ENCODE assay signal across 8 cellular contexts in the genomic region with DNA sequence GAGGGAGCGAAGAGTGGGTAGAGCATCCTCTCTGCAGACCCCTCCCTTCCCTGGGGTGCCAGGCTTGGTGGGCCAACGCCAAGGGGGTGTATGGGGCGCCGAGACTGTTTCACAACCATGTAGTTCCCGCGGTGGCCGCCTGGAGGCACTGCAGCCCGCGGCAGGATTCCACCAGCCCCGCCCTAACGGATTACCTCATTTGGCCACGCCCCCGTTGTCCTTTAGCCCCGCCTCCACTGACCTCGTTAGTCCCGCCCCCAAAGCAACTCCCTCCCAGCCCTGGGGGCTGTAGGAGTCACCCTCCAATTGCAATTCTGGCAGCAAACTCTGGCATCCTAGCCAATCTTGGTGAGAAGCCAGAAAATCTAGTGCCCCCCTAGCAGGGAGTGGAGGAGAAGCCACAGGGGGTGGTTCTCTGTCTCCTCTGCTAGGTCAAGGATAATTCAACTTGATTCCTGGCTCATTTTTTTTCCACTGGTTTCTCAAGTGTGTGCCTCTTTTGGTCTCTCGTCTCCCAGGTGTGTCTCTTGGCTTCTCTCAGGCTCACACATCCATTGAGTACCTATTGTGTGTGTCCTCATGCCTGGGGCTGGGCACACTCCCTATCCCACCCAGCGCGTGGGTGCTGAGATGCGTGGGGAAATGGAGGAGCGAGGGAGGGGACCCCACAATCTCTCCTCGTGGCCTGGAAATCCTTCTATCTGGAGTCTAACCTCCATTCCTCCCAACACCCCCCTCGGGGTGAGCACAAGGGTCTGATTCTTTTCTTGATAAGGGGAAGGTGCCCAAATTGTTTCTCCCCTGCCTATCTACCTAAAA. TPM values are rescaled to one million over a fixed set of nuclear protein-coding genes. Genes with fewer than 3 reads are reported as not detected.
DNase-seq lines count a peak whose midpoint lies in the region; ATAC-seq and TF ChIP-seq lines count a peak whose summit lies in the region.

No MANE protein-coding gene starts in this region.

- intact Hi-C loops in gastrocnemius medialis (cut with DNase I; ENCODE audit: low total_unique reads): loop anchor here (2.0 to 10.0 kb wide), 2 partner anchors 66 to 310 kb away; no protein-coding TSS in a partner anchor

- in situ Hi-C loops in gastrocnemius medialis (cut with MboI; ENCODE audit: low sequenced_read_pairs in 4 of 4): loop anchor here (10.0 to 25.0 kb wide), 3 partner anchors 303 to 453 kb away; a partner anchor contains a TSS

- H3K36me3 ChIP-seq in ES-I3 (ENCODE audit: insufficient read depth, low read length) (no peaks in the 10 kb centered on the region), gastrocnemius medialis (no peaks in the 10 kb centered on the region)

- DNase-seq in Jurkat, Clone E6-1 (ENCODE audit: low read depth, low spot score): peak; percentile 73
- DNase-seq in T1000 (lab: John Stamatoyannopoulos, UW) (peak; percentile 63), anterior cingulate cortex (lab: John Stamatoyannopoulos, UW) (peak in 57 of 58 donors; percentile 14 to 89 (median 68)), hippocampal formation (lab: John Stamatoyannopoulos, UW) (peak; percentile 4 to 30), gastrocnemius medialis (peak; percentile 32 to 46)

- H3K9me3 ChIP-seq in ES-I3 (ENCODE audit: control insufficient read depth, insufficient read depth, low read length) (no peaks in the 10 kb centered on the region), gastrocnemius medialis (no peaks in the 10 kb centered on the region)

- peak overlapping the region; percentile 84; the same call in 1 of the 2 replicates for H3K9ac ChIP-seq in ES-I3 (ENCODE audit: low read depth, low read length)

- H3K4me1 ChIP-seq in ES-I3 (ENCODE audit: insufficient read depth, low read length) (peaks cover 5% of the 10 kb centered on the region; the same call in 1 of the 2 replicates), gastrocnemius medialis (peaks cover 3 to 15% of the 10 kb centered on the region in 2 donors)

- H3K4me3 ChIP-seq in Jurkat, Clone E6-1 (ENCODE audit: low read length): no peak overlapping the region
- no peak overlapping the region for H3K4me3 ChIP-seq in gastrocnemius medialis

- H3K27me3 ChIP-seq in gastrocnemius medialis: peaks cover 21 to 37% (median 34%) of the 10 kb centered on the region in 3 donors

- no peak overlapping the region for H3K27ac ChIP-seq in gastrocnemius medialis

- peak; percentile 66 to 76 (median 70) for TF ChIP-seq CTCF in gastrocnemius medialis (IDR thresholded peaks at IDR 0.05 in 4 of 5, conservative IDR thresholded peaks at IDR 0.05 in 1 of 5)

- no peak for TF ChIP-seq POLR2A in gastrocnemius medialis (IDR thresholded peaks at IDR 0.05)

- ATAC-seq in gastrocnemius medialis (peak; percentile 62 to 69), HG02852 (IDR thresholded peaks at IDR 0.05; ENCODE audit: unreplicated experiment) (no peak), HG02970 (IDR thresholded peaks at IDR 0.05; ENCODE audit: low FRiP score, unreplicated experiment) (no peak)

RNA-seq across cellular contexts. Expression of a gene that starts 2.0 kb away (rescaled TPM):
- polyA plus RNA-seq in Jurkat, Clone E6-1 (2012; ENCODE audit: insufficient read depth, insufficient read length): 17.1 TPM
- total RNA-seq in gastrocnemius medialis: under 1 TPM in 2 of 4 donors, not detected in 2; 0.25 to 0.78 TPM

Comparison
In these comparisons a context has a peak if more than half of its experiments do, and no peak if none do; other contexts are left out.
1. DNase-seq: peak in every context shown above with its lines; median percentile 73 in Jurkat, Clone E6-1; 68 in anterior cingulate cortex; 63 in T1000; 39 in gastrocnemius medialis; 17 in hippocampal formation.
2. ATAC-seq: peak in gastrocnemius medialis (2 of 2); none in HG02852 (single experiment) and HG02970 (single experiment).